Comparison of ENCODE assay signal across 16 cellular contexts in the genomic region with DNA sequence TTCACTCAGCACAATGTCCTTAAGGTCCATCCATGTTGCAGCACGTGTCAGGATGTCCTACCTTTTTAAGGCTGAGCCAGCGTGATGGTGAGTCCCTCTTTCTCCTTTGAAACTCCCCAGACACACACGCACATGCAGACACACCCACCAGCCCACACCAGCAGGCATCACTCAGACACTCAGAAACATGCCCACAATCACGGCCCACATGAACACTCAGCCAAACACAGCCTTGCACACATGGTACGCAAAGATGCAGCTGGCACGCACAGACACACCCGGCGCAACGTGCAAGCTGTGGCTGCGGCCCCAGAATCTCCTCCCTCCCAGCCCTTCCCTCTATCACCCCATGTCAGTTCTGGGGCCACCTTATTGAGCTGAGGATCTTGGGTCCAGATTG. TPM values are rescaled to one million over a fixed set of nuclear protein-coding genes. Genes with fewer than 3 reads are reported as not detected.
DNase-seq lines count a peak whose midpoint lies in the region; ATAC-seq, FAIRE-seq and TF ChIP-seq lines count a peak whose summit lies in the region.
"Had no signal": no experiment of that assay in that cellular context is flagged by ENCODE, and none has a peak within 500 bp of the region (broad histone marks: within the 10 kb centered on the region; RNA-seq: fewer than 3 reads in every experiment).

No MANE protein-coding gene starts in this region.

- DNase-seq in left ventricle myocardium inferior (no peak), right atrium auricular region (ENCODE audit: low spot score) (no peak), activated B cell treated with CpG ODN at 0.5 μM for 24 hours (no peak), head of caudate nucleus (peak in 28 of 42 donors; percentile 19 to 83 (median 52)), kidney tubule cell (ENCODE audit: low spot score) (no peak), MCF 10A (ENCODE audit: unreplicated experiment) (no peak), RCC 7860 (ENCODE audit: low spot score) (no peak)
- DNase-seq: C1 segment of cervical spinal cord, DMS79 treated with DMSO at 0.1 percent for 48 hours, MV-4-11, NCI-H1417, NCI-H187 treated with DMSO at 0.1 percent for 48 hours, NCI-H748 treated with DMSO at 0.1 percent for 48 hours, SJCRH30 had no signal

- H3K4me3 Mint-ChIP-seq in activated B cell treated with CpG ODN at 0.5 μM for 24 hours (no peak overlapping the region), MCF 10A (ENCODE audit: unreplicated experiment) (no peak overlapping the region)

- H3K27me3 ChIP-seq in left ventricle myocardium inferior (ENCODE audit: low read depth), result no peaks in the 10 kb centered on the region
- no peaks in the 10 kb centered on the region for H3K27me3 ChIP-seq in right atrium auricular region
- H3K27me3 ChIP-seq in subcutaneous abdominal adipose tissue (ENCODE audit: control insufficient read depth in 5 of 5, insufficient read depth in 4 of 5, low read length in 5 of 5), result no peaks in the 10 kb centered on the region
- H3K27me3 ChIP-seq: SJCRH30 had no signal

- H3K9me3 Mint-ChIP-seq in activated B cell treated with CpG ODN at 0.5 μM for 24 hours, result no peaks in the 10 kb centered on the region
- H3K9me3 Mint-ChIP-seq in MCF 10A (ENCODE audit: unreplicated experiment), result no peaks in the 10 kb centered on the region

- TF ChIP-seq CTCF in left ventricle myocardium inferior (IDR thresholded peaks at IDR 0.05; ENCODE audit: borderline replicate concordance), result no peak
- TF ChIP-seq CTCF in right atrium auricular region (IDR thresholded peaks at IDR 0.05), result no peak
- TF ChIP-seq CTCF in activated B cell treated with CpG ODN at 0.5 μM for 24 hours (IDR thresholded peaks at IDR 0.05), result no peak
- TF ChIP-seq CTCF in MCF 10A (IDR thresholded peaks at IDR 0.05; ENCODE audit: unreplicated experiment), result no peak

- no peak overlapping the region for H3K9ac ChIP-seq in subcutaneous abdominal adipose tissue (ENCODE audit: low read length in 5 of 5)

- ATAC-seq in activated B cell treated with CpG ODN at 0.5 μM for 24 hours (ENCODE audit: low read depth), result no peak

- no peak overlapping the region for H3K4me3 ChIP-seq in left ventricle myocardium inferior
- H3K4me3 ChIP-seq in right atrium auricular region, result no peak overlapping the region
- H3K4me3 ChIP-seq in subcutaneous abdominal adipose tissue (ENCODE audit: low read depth in 1 of 5, low read length in 5 of 5), result no peak overlapping the region
- H3K4me3 ChIP-seq: SJCRH30 had no signal

- H3K27ac ChIP-seq in left ventricle myocardium inferior (replicated peaks) (peak overlapping the region; percentile 47), right atrium auricular region (no peak overlapping the region), subcutaneous abdominal adipose tissue (ENCODE audit: low read depth, low read length) (peak overlapping the region; percentile 13)
- H3K27ac ChIP-seq: 22Rv1, SJCRH30 had no signal

- H3K36me3 Mint-ChIP-seq in activated B cell treated with CpG ODN at 0.5 μM for 24 hours (ENCODE audit: low read depth), result peaks cover 13% of the 10 kb centered on the region
- peaks cover 8% of the 10 kb centered on the region for H3K36me3 Mint-ChIP-seq in MCF 10A (ENCODE audit: insufficient read depth, unreplicated experiment)

- H3K4me1 ChIP-seq in left ventricle myocardium inferior, result peaks cover 98% of the 10 kb centered on the region
- H3K4me1 ChIP-seq in right atrium auricular region, result peaks cover 0 to 53% of the 10 kb centered on the region in 2 donors
- peaks cover 19 to 100% (median 85%) of the 10 kb centered on the region in 5 donors for H3K4me1 ChIP-seq in subcutaneous abdominal adipose tissue (ENCODE audit: control insufficient read depth in 5 of 5, insufficient read depth in 5 of 5, low read length in 5 of 5)

- POLR2A ChIA-PET in activated B cell treated with CpG ODN at 0.5 μM for 24 hours (lab: Charles Lee) (interaction anchor here (1.2 kb wide), 1 partner anchor 16 kb away, joined by 3 read pairs; no protein-coding TSS in a partner anchor), MCF 10A (lab: Yijun Ruan, JAX) (interaction anchor here (0.7 kb wide), 1 partner anchor 8 kb away, joined by 3 read pairs; no protein-coding TSS in a partner anchor)

- intact Hi-C loops in left ventricle myocardium inferior (cut with micrococcal nuclease) (no loop called here), activated B cell treated with CpG ODN at 0.5 μM for 24 hours (cut with micrococcal nuclease) (no loop called here), head of caudate nucleus (cut with DNase I) (no loop called here), MCF 10A (cut with micrococcal nuclease) (no loop called here)

- CTCF ChIA-PET in activated B cell treated with CpG ODN at 0.5 μM for 24 hours (lab: Charles Lee) (interaction anchor here (2.0 to 6.9 kb wide), 2 partner anchors 15 to 64 kb away, joined by 5 to 67 read pairs; no protein-coding TSS in a partner anchor), MCF 10A (lab: Yijun Ruan, JAX) (interaction anchor here (0.6 to 4.7 kb wide), 8 partner anchors 10 to 353 kb away, joined by 3 to 17 read pairs (median 4); no protein-coding TSS in a partner anchor)

- FAIRE-seq in RCC 7860 (lab: Jason Lieb, UNC), result no peak

- H3K27me3 Mint-ChIP-seq in activated B cell treated with CpG ODN at 0.5 μM for 24 hours (no peaks in the 10 kb centered on the region), MCF 10A (ENCODE audit: insufficient read depth, unreplicated experiment) (no peaks in the 10 kb centered on the region)

- BruUV-seq in MCF 10A (replicated peaks; lab: Mats Ljungman, UMichigan), result no TSS peak

- peaks cover 57% of the 10 kb centered on the region for H3K4me1 Mint-ChIP-seq in activated B cell treated with CpG ODN at 0.5 μM for 24 hours
- peaks cover 30% of the 10 kb centered on the region for H3K4me1 Mint-ChIP-seq in MCF 10A (ENCODE audit: insufficient read depth, unreplicated experiment)

- no peaks in the 10 kb centered on the region for H3K9me3 ChIP-seq in left ventricle myocardium inferior (replicated peaks)
- no peaks in the 10 kb centered on the region for H3K9me3 ChIP-seq in right atrium auricular region
- no peaks in the 10 kb centered on the region for H3K9me3 ChIP-seq in subcutaneous abdominal adipose tissue (ENCODE audit: control insufficient read depth in 5 of 5, low read length in 5 of 5)
- H3K9me3 ChIP-seq: SJCRH30 had no signal

- H3K36me3 ChIP-seq in left ventricle myocardium inferior, result peaks cover 16% of the 10 kb centered on the region
- H3K36me3 ChIP-seq in right atrium auricular region, result peaks cover 21% of the 10 kb centered on the region
- H3K36me3 ChIP-seq in subcutaneous abdominal adipose tissue (ENCODE audit: control insufficient read depth in 5 of 5, insufficient read depth in 5 of 5, low read length in 5 of 5), result peaks cover 0 to 22% (median 17%) of the 10 kb centered on the region in 5 donors

- H3K27ac Mint-ChIP-seq in activated B cell treated with CpG ODN at 0.5 μM for 24 hours (peak overlapping the region; percentile 53), MCF 10A (ENCODE audit: low read depth, unreplicated experiment) (no peak overlapping the region)

RNA-seq across cellular contexts. Expression of gene FADS3, which starts 8.0 kb away (rescaled TPM):
- total RNA-seq in left ventricle myocardium inferior (65.5 TPM), right atrium auricular region (10 to 100 TPM; 48.7 to 93.0 TPM), activated B cell treated with CpG ODN at 0.5 μM for 24 hours (121 and 135 TPM in 2 replicates), MCF 10A (2022) (145 and 184 TPM in 2 replicates)

RNA-seq across cellular contexts. Expression of gene RAB3IL1, which starts 34.0 kb away (rescaled TPM):
- total RNA-seq in left ventricle myocardium inferior, result 9.5 TPM
- 10 to 100 TPM in 1 of 2 donors, 1 to 10 TPM in 1; 4.3 to 16.8 TPM for total RNA-seq in right atrium auricular region
- total RNA-seq in activated B cell treated with CpG ODN at 0.5 μM for 24 hours, result not detected in 2 replicates
- total RNA-seq in MCF 10A (2022), result 2.3 and 4.5 TPM in 2 replicates

RNA-seq across cellular contexts. Expression of gene FADS2, which starts 55.2 kb away (rescaled TPM):
- total RNA-seq in left ventricle myocardium inferior (25.7 TPM), right atrium auricular region (10 to 100 TPM in 1 of 2 donors, 1 to 10 TPM in 1; 5.1 to 10.2 TPM), activated B cell treated with CpG ODN at 0.5 μM for 24 hours (10.9 and 13.4 TPM in 2 replicates), MCF 10A (2022) (7.5 and 20.6 TPM in 2 replicates)

Comparison
In these comparisons a context has a peak if more than half of its experiments do, and no peak if none do; other contexts are left out.
1. H3K27ac ChIP-seq: peak in left ventricle myocardium inferior (single experiment) and subcutaneous abdominal adipose tissue (single experiment); none in right atrium auricular region (0 of 2).
2. DNase-seq: peak in head of caudate nucleus (28 of 42); none in left ventricle myocardium inferior (single experiment), right atrium auricular region (single experiment), activated B cell treated with CpG ODN at 0.5 μM for 24 hours (single experiment), kidney tubule cell (single experiment), MCF 10A (single experiment) and RCC 7860 (single experiment).